ENCODE assay signal across 38 cellular contexts in genomic region chr11:72466410-72466809, GRCh38.
"Had no signal": no experiment of that assay in that cellular context is flagged by ENCODE, and none has a peak within 500 bp of the region (broad histone marks: within the 10 kb centered on the region; RNA-seq: fewer than 3 reads in every experiment).

No MANE protein-coding gene starts in this region.

- ATAC-seq: activated CD4-positive, alpha-beta T cell treated with anti-CD3 and anti-CD28 coated beads for 36 hours; activated CD4-positive, CD25-positive, alpha-beta regulatory T cell treated with anti-CD3 and anti-CD28 coated beads, Interleukin-2, amount 50 U/mL, for 24 hours; activated CD8-positive, alpha-beta memory T cell treated with anti-CD3 and anti-CD28 coated beads, Interleukin-2, amount 10 ng/mL, durations not matched to agents 7 days and 5 days; activated CD8-positive, alpha-beta T cell treated with anti-CD3 and anti-CD28 coated beads, Interleukin-2, amount 10 ng/mL, durations not matched to agents 7 days and 5 days; activated naive CD8-positive, alpha-beta T cell treated with anti-CD3 and anti-CD28 coated beads, Interleukin-2, amount 50 U/mL, for 24 hours; WTC11 had no signal

- H3K27ac ChIP-seq: ascending aorta, cardiac muscle cell, VCaP had no signal

- H3K27me3 ChIP-seq: ascending aorta had no signal

- H3K4me3 Mint-ChIP-seq: activated CD4-positive, alpha-beta memory T cell treated with anti-CD3 and anti-CD28 coated beads, Interleukin-2, amount 10 ng/mL, durations not matched to agents 7 days and 5 days; activated CD4-positive, alpha-beta T cell treated with anti-CD3 and anti-CD28 coated beads for 36 hours; activated CD4-positive, alpha-beta T cell treated with anti-CD3 and anti-CD28 coated beads, Interleukin-2, amount 10 ng/mL, durations not matched to agents 7 days and 5 days; activated CD8-positive, alpha-beta memory T cell treated with anti-CD3 and anti-CD28 coated beads, Interleukin-2, amount 10 ng/mL, durations not matched to agents 7 days and 5 days; activated CD8-positive, alpha-beta T cell treated with anti-CD3 and anti-CD28 coated beads, Interleukin-2, amount 10 ng/mL, durations not matched to agents 7 days and 5 days; activated naive CD4-positive, alpha-beta T cell treated with anti-CD3 and anti-CD28 coated beads, Interleukin-2, amount 10 ng/mL, durations not matched to agents 7 days and 5 days; activated naive CD4-positive, alpha-beta T cell treated with anti-CD3 and anti-CD28 coated beads, Interleukin-2, amount 50 U/mL, for 24 hours; activated naive CD8-positive, alpha-beta T cell; activated naive CD8-positive, alpha-beta T cell treated with anti-CD3 and anti-CD28 coated beads, Interleukin-2, amount 10 ng/mL, durations not matched to agents 7 days and 5 days; activated naive CD8-positive, alpha-beta T cell treated with anti-CD3 and anti-CD28 coated beads, Interleukin-2, amount 50 U/mL, for 24 hours; activated T-cell treated with anti-CD3 and anti-CD28 coated beads, Interleukin-2, amount 50 U/mL, for 24 hours; brain; central memory CD8-positive, alpha-beta T cell; T-helper 1 cell treated with Interleukin-12 subunit alpha and Interleukin-12 subunit beta and Interleukin-4 antibody, amounts not matched to agents 30 μg/mL and 1 μg/mL, for 36 hours; T-helper 2 cell treated with Interferon-gamma antibody and Interleukin-4, amounts not matched to agents 5 μg/mL and 100 μg/mL, for 36 hours; WTC11 had no signal

- H3K36me3 Mint-ChIP-seq: activated CD8-positive, alpha-beta memory T cell treated with anti-CD3 and anti-CD28 coated beads, Interleukin-2, amount 10 ng/mL, durations not matched to agents 7 days and 5 days; activated naive CD4-positive, alpha-beta T cell treated with anti-CD3 and anti-CD28 coated beads, Interleukin-2, amount 10 ng/mL, durations not matched to agents 7 days and 5 days; activated naive CD4-positive, alpha-beta T cell treated with anti-CD3 and anti-CD28 coated beads, Interleukin-2, amount 50 U/mL, for 24 hours; activated naive CD8-positive, alpha-beta T cell; activated naive CD8-positive, alpha-beta T cell treated with anti-CD3 and anti-CD28 coated beads, Interleukin-2, amount 10 ng/mL, durations not matched to agents 7 days and 5 days; brain; WTC11 had no signal

- H3K36me3 ChIP-seq: ascending aorta, cardiac muscle cell had no signal

- H3K9me3 ChIP-seq: ascending aorta had no signal

- H3K27ac Mint-ChIP-seq: activated CD4-positive, alpha-beta memory T cell treated with anti-CD3 and anti-CD28 coated beads, Interleukin-2, amount 10 ng/mL, durations not matched to agents 7 days and 5 days; activated CD4-positive, alpha-beta T cell treated with anti-CD3 and anti-CD28 coated beads for 36 hours; activated CD4-positive, alpha-beta T cell treated with anti-CD3 and anti-CD28 coated beads, Interleukin-2, amount 10 ng/mL, durations not matched to agents 7 days and 5 days; activated CD8-positive, alpha-beta memory T cell treated with anti-CD3 and anti-CD28 coated beads, Interleukin-2, amount 10 ng/mL, durations not matched to agents 7 days and 5 days; activated CD8-positive, alpha-beta T cell treated with anti-CD3 and anti-CD28 coated beads, Interleukin-2, amount 10 ng/mL, durations not matched to agents 7 days and 5 days; activated naive CD4-positive, alpha-beta T cell treated with anti-CD3 and anti-CD28 coated beads, Interleukin-2, amount 10 ng/mL, durations not matched to agents 7 days and 5 days; activated naive CD4-positive, alpha-beta T cell treated with anti-CD3 and anti-CD28 coated beads, Interleukin-2, amount 50 U/mL, for 24 hours; activated naive CD8-positive, alpha-beta T cell; activated naive CD8-positive, alpha-beta T cell treated with anti-CD3 and anti-CD28 coated beads, Interleukin-2, amount 10 ng/mL, durations not matched to agents 7 days and 5 days; activated naive CD8-positive, alpha-beta T cell treated with anti-CD3 and anti-CD28 coated beads, Interleukin-2, amount 50 U/mL, for 24 hours; activated T-cell treated with anti-CD3 and anti-CD28 coated beads, Interleukin-2, amount 50 U/mL, for 24 hours; activated T-helper 2 cell treated with anti-CD3 and anti-CD28 coated beads, Interferon-gamma antibody, Interleukin-2, Interleukin-4, amounts not matched to agents 10 μg/mL and 5 μg/mL and 100 μg/mL, durations not matched to agents 14 hours and 24 hours and 36 hours; brain; T-helper 1 cell treated with Interleukin-12 subunit alpha and Interleukin-12 subunit beta and Interleukin-4 antibody, amounts not matched to agents 30 μg/mL and 1 μg/mL, for 36 hours; T-helper 2 cell treated with Interferon-gamma antibody and Interleukin-4, amounts not matched to agents 5 μg/mL and 100 μg/mL, for 36 hours; WTC11 had no signal

- H3K9me3 Mint-ChIP-seq: activated CD4-positive, alpha-beta memory T cell treated with anti-CD3 and anti-CD28 coated beads, Interleukin-2, amount 10 ng/mL, durations not matched to agents 7 days and 5 days; activated CD4-positive, alpha-beta T cell treated with anti-CD3 and anti-CD28 coated beads, Interleukin-2, amount 10 ng/mL, durations not matched to agents 7 days and 5 days; activated naive CD4-positive, alpha-beta T cell treated with anti-CD3 and anti-CD28 coated beads, Interleukin-2, amount 10 ng/mL, durations not matched to agents 7 days and 5 days; activated naive CD4-positive, alpha-beta T cell treated with anti-CD3 and anti-CD28 coated beads, Interleukin-2, amount 50 U/mL, for 24 hours; activated naive CD8-positive, alpha-beta T cell treated with anti-CD3 and anti-CD28 coated beads, Interleukin-2, amount 10 ng/mL, durations not matched to agents 7 days and 5 days; activated naive CD8-positive, alpha-beta T cell treated with anti-CD3 and anti-CD28 coated beads, Interleukin-2, amount 50 U/mL, for 24 hours; activated T-cell treated with anti-CD3 and anti-CD28 coated beads, Interleukin-2, amount 50 U/mL, for 24 hours; activated T-helper 2 cell treated with anti-CD3 and anti-CD28 coated beads, Interferon-gamma antibody, Interleukin-2, Interleukin-4, amounts not matched to agents 10 μg/mL and 5 μg/mL and 100 μg/mL, durations not matched to agents 14 hours and 24 hours and 36 hours; brain; central memory CD8-positive, alpha-beta T cell; T-helper 1 cell treated with Interleukin-12 subunit alpha and Interleukin-12 subunit beta and Interleukin-4 antibody, amounts not matched to agents 30 μg/mL and 1 μg/mL, for 36 hours; T-helper 2 cell treated with Interferon-gamma antibody and Interleukin-4, amounts not matched to agents 5 μg/mL and 100 μg/mL, for 36 hours; WTC11 had no signal

- DNase-seq: activated CD4-positive, alpha-beta memory T cell treated with anti-CD3 and anti-CD28 coated beads, Interleukin-2, amount 10 ng/mL, durations not matched to agents 7 days and 5 days; activated CD4-positive, alpha-beta T cell treated with anti-CD3 and anti-CD28 coated beads for 1 hour; activated CD4-positive, alpha-beta T cell treated with anti-CD3 and anti-CD28 coated beads for 36 hours; activated CD4-positive, alpha-beta T cell treated with anti-CD3 and anti-CD28 coated beads for 48 hours; activated CD4-positive, alpha-beta T cell treated with anti-CD3 and anti-CD28 coated beads, Interleukin-2, amount 10 ng/mL, durations not matched to agents 7 days and 5 days; activated CD4-positive, alpha-beta T cell treated with anti-CD3 and anti-CD28 coated beads, Interleukin-2, amount 50 U/mL, for 48 hours; activated CD4-positive, CD25-positive, alpha-beta regulatory T cell; activated CD8-positive, alpha-beta memory T cell treated with anti-CD3 and anti-CD28 coated beads for 24 hours; activated CD8-positive, alpha-beta memory T cell treated with anti-CD3 and anti-CD28 coated beads, Interleukin-2, amount 10 ng/mL, durations not matched to agents 7 days and 5 days; activated CD8-positive, alpha-beta memory T cell treated with anti-CD3 and anti-CD28 coated beads, Interleukin-2, amount 50 U/mL, for 48 hours; activated CD8-positive, alpha-beta T cell treated with anti-CD3 and anti-CD28 coated beads, Interleukin-2, amount 10 ng/mL, durations not matched to agents 7 days and 5 days; activated effector memory CD4-positive, alpha-beta T cell treated with Interleukin-2 at 50 U/mL for 16 hours; activated gamma-delta T cell; activated naive CD4-positive, alpha-beta T cell treated with anti-CD3 and anti-CD28 coated beads, Interleukin-2, amount 10 ng/mL, durations not matched to agents 7 days and 5 days; activated naive CD4-positive, alpha-beta T cell treated with Interleukin-2 at 50 U/mL for 16 hours; activated naive CD8-positive, alpha-beta T cell treated with anti-CD3 and anti-CD28 coated beads, Interleukin-2, amount 10 ng/mL, durations not matched to agents 7 days and 5 days; activated naive CD8-positive, alpha-beta T cell treated with anti-CD3 and anti-CD28 coated beads, Interleukin-2, amount 50 U/mL, for 24 hours; activated T-cell treated with anti-CD3 and anti-CD28 coated beads, Interleukin-2, amount 50 U/mL, for 24 hours; activated T-cell treated with anti-CD3 and anti-CD28 coated beads, Interleukin-2, amount 50 U/mL, for 48 hours; amygdala; anterior cingulate cortex; caudate nucleus; cerebellar nuclear complex; T-helper 1 cell; T-helper 2 cell; T-helper 9 cell had no signal

- H3K4me1 ChIP-seq: ascending aorta had no signal

- H3K4me3 ChIP-seq: ascending aorta, cardiac muscle cell had no signal
